Comparison of ENCODE assay signal across 28 cellular contexts in genomic region chr1:87941292-87941946, GRCh38.
DNase-seq lines count a peak whose midpoint lies in the region; FAIRE-seq and TF ChIP-seq lines count a peak whose summit lies in the region.
"Had no signal": no experiment of that assay in that cellular context is flagged by ENCODE, and none has a peak within 500 bp of the region (broad histone marks: within the 10 kb centered on the region; RNA-seq: fewer than 3 reads in every experiment).

No MANE protein-coding gene starts in this region.

- H3K56ac ChIP-seq in H9 (ENCODE audit: insufficient read length, low read depth, low read length) (no peak overlapping the region), H1 (replicated peaks; ENCODE audit: insufficient read length, low read depth, low read length) (no peak overlapping the region)

- no peaks in the 10 kb centered on the region for H4K20me1 ChIP-seq in H9 (ENCODE audit: control insufficient read depth, insufficient read depth, insufficient read length)
- H4K20me1 ChIP-seq in H1 (replicated peaks in 1 of 2; ENCODE audit: control insufficient read depth in 1 of 2, insufficient read depth in 2 of 2, low read length in 2 of 2), result no peaks in the 10 kb centered on the region

- H2BK5ac ChIP-seq in H9 (ENCODE audit: insufficient read length, low read length) (no peak overlapping the region), H1 (ENCODE audit: low read depth, low read length) (no peak overlapping the region)

- H2BK15ac ChIP-seq in H9 (ENCODE audit: low read depth, low read length) (no peak overlapping the region), H1 (ENCODE audit: low read length) (no peak overlapping the region)

- TF ChIP-seq CTCF in A673 (conservative IDR thresholded peaks at IDR 0.05; ENCODE audit: low read depth, low read length) (no peak), H9 (conservative IDR thresholded peaks at IDR 0.05) (no peak), H1 (IDR thresholded peaks at IDR 0.05; ENCODE audit: control extremely low read depth in 1 of 3, insufficient read depth in 1 of 3, low read depth in 1 of 3, low read length in 3 of 3) (no peak), thyroid gland (IDR thresholded peaks at IDR 0.05) (no peak)

- TF ChIP-seq EP300 in H1 (IDR thresholded peaks at IDR 0.05; ENCODE audit: borderline replicate concordance in 1 of 2, low read depth in 2 of 2, low read length in 2 of 2), result no peak

- H3K4me1 Mint-ChIP-seq in H9, result peaks cover 34 to 37% of the 10 kb centered on the region in 2 experiments
- H3K4me1 Mint-ChIP-seq: activated B cell treated with CpG ODN at 0.5 μM for 24 hours; activated CD8-positive, alpha-beta memory T cell treated with anti-CD3 and anti-CD28 coated beads, Interleukin-2, amount 10 ng/mL, durations not matched to agents 7 days and 5 days; CD8-positive, alpha-beta memory T cell; naive thymus-derived CD4-positive, alpha-beta T cell; stimulated activated naive CD8-positive, alpha-beta T cell treated with anti-CD3 and anti-CD28 coated beads, Interleukin-15, amount 100 ng/mL, for 72 hours had no signal

- H3K9ac ChIP-seq in H9 (ENCODE audit: extremely low read depth, insufficient read length, low read length), result no peak overlapping the region
- H3K9ac ChIP-seq in H1 (replicated peaks in 1 of 4; ENCODE audit: extremely low read depth in 1 of 4, low read depth in 3 of 4, low read length in 3 of 4), result no peak overlapping the region

- H3K4me2 ChIP-seq in H9 (ENCODE audit: insufficient read depth, insufficient read length, low read length) (no peak overlapping the region), H1 (ENCODE audit: insufficient read depth in 1 of 2, low read depth in 2 of 2, low read length in 2 of 2) (peak overlapping the region; percentile 20 to 31; a peak in 1 of 4 replicates)

- H2AK5ac ChIP-seq in H9 (ENCODE audit: insufficient read length, low read length) (no peak overlapping the region), H1 (ENCODE audit: low read depth, low read length) (no peak overlapping the region)

- H2AFZ ChIP-seq in H9 (ENCODE audit: low read length), result no peak overlapping the region
- H2AFZ ChIP-seq in H1 (ENCODE audit: low read length), result no peak overlapping the region

- no TSS peak for BruUV-seq in A673 (replicated peaks; lab: Mats Ljungman, UMichigan)

- no peaks in the 10 kb centered on the region for H3K9me3 Mint-ChIP-seq in H9
- H3K9me3 Mint-ChIP-seq: activated B cell treated with CpG ODN at 0.5 μM for 24 hours; activated T-cell treated with anti-CD3 and anti-CD28 coated beads, Interleukin-2, amount 50 U/mL, for 72 hours; CD8-positive, alpha-beta memory T cell; stimulated activated naive CD8-positive, alpha-beta T cell treated with anti-CD3 and anti-CD28 coated beads, Interleukin-15, amount 100 ng/mL, for 72 hours had no signal

- H3K4me3 Mint-ChIP-seq in H9, result no peak overlapping the region
- H3K4me3 Mint-ChIP-seq: activated B cell treated with CpG ODN at 0.5 μM for 24 hours; activated CD8-positive, alpha-beta memory T cell treated with anti-CD3 and anti-CD28 coated beads, Interleukin-2, amount 10 ng/mL, durations not matched to agents 7 days and 5 days; activated T-cell treated with anti-CD3 and anti-CD28 coated beads, Interleukin-2, amount 50 U/mL, for 72 hours; CD8-positive, alpha-beta memory T cell; naive thymus-derived CD4-positive, alpha-beta T cell; stimulated activated naive CD8-positive, alpha-beta T cell treated with anti-CD3 and anti-CD28 coated beads, Interleukin-15, amount 100 ng/mL, for 72 hours had no signal

- no peak overlapping the region for H3K18ac ChIP-seq in H9 (ENCODE audit: insufficient read length, low read depth, low read length)
- no peak overlapping the region for H3K18ac ChIP-seq in H1 (ENCODE audit: extremely low read depth, low read length)

- intact Hi-C loops in A673 (cut with micrococcal nuclease; ENCODE audit: unreplicated experiment) (no loop called here), thyroid gland (cut with DNase I) (no loop called here)

- H2BK20ac ChIP-seq in H9 (ENCODE audit: low read depth, low read length, poor library complexity, severe bottlenecking) (no peak overlapping the region), H1 (ENCODE audit: low read length) (0 out of 2 replicates have a peak overlapping the region, but pooled peaks have one; percentile 9)

- H3K14ac ChIP-seq in H9 (ENCODE audit: insufficient read depth, low read length) (no peak overlapping the region), H1 (ENCODE audit: insufficient read length) (no peak overlapping the region)

- no peaks in the 10 kb centered on the region for H3K79me1 ChIP-seq in H9 (ENCODE audit: insufficient read depth, low read depth, low read length, poor library complexity, severe bottlenecking)
- no peaks in the 10 kb centered on the region for H3K79me1 ChIP-seq in H1 (ENCODE audit: low read depth, low read length)

- H3K4me1 ChIP-seq in A673 (ENCODE audit: insufficient read depth, low read length, poor library complexity, severe bottlenecking) (peaks cover 25% of the 10 kb centered on the region), H9 (ENCODE audit: insufficient read depth, low read length) (no peaks in the 10 kb centered on the region; the same call in 1 of the 2 replicates), H1 (replicated peaks in 1 of 4; ENCODE audit: control insufficient read depth in 3 of 4, insufficient read depth in 4 of 4, low read length in 3 of 4) (peaks cover 0 to 6% (median 4%) of the 10 kb centered on the region in 4 experiments; a peak in 4 of 7 replicates), thyroid gland (no peaks in the 10 kb centered on the region)
- H3K4me1 ChIP-seq: BE2C, body of pancreas, Peyer's patch had no signal

- CTCF ChIA-PET in A673 (lab: Charles Lee), result interaction anchor here (1.0 kb wide), 1 partner anchor 12 kb away, joined by 3 read pairs; no protein-coding TSS in a partner anchor
- CTCF ChIA-PET in H1 (lab: Charles Lee; ENCODE audit: partially characterized antibody), result interaction anchor here (0.7 to 2.5 kb wide), 2 partner anchors 9 to 13 kb away, joined by 3 to 12 read pairs; no protein-coding TSS in a partner anchor

- no peaks in the 10 kb centered on the region for H3K79me2 ChIP-seq in H9 (ENCODE audit: insufficient read depth, low read length)
- no peaks in the 10 kb centered on the region for H3K79me2 ChIP-seq in H1 (ENCODE audit: control insufficient read depth in 1 of 2, insufficient read depth in 2 of 2, low read length in 2 of 2)

- H3K27ac ChIP-seq in A673 (ENCODE audit: low read depth, low read length, poor library complexity, severe bottlenecking) (no peak overlapping the region), H9 (ENCODE audit: insufficient read length, low read depth, low read length) (no peak overlapping the region), H1 (ENCODE audit: low read depth, low read length) (no peak overlapping the region), thyroid gland (no peak overlapping the region)
- H3K27ac ChIP-seq: body of pancreas, Peyer's patch, skin epidermis had no signal

- H3K36me3 ChIP-seq in A673 (ENCODE audit: insufficient read depth, low read length, poor library complexity, severe bottlenecking), result no peaks in the 10 kb centered on the region
- H3K36me3 ChIP-seq in H1 (ENCODE audit: control insufficient read depth in 2 of 4, insufficient read depth in 4 of 4, low read length in 3 of 4), result no peaks in the 10 kb centered on the region
- H3K36me3 ChIP-seq in thyroid gland, result no peaks in the 10 kb centered on the region
- H3K36me3 ChIP-seq: BE2C, Peyer's patch had no signal

- TF ChIP-seq POLR2A in H1 (IDR thresholded peaks at IDR 0.05; ENCODE audit: control extremely low read depth in 1 of 2, low read depth in 2 of 2, low read length in 2 of 2) (no peak), thyroid gland (IDR thresholded peaks at IDR 0.05) (no peak)

- H3K9me3 ChIP-seq in A673 (ENCODE audit: low read depth, low read length, poor library complexity, severe bottlenecking), result no peaks in the 10 kb centered on the region
- H3K9me3 ChIP-seq in H9 (ENCODE audit: control insufficient read depth, low read depth, low read length), result no peaks in the 10 kb centered on the region
- H3K9me3 ChIP-seq in H1 (ENCODE audit: insufficient read depth in 2 of 2, low read depth in 1 of 2, low read length in 1 of 2), result no peaks in the 10 kb centered on the region
- no peaks in the 10 kb centered on the region for H3K9me3 ChIP-seq in thyroid gland
- H3K9me3 ChIP-seq: BE2C, body of pancreas, Peyer's patch had no signal

- no peak overlapping the region for H3T11ph ChIP-seq in H9 (ENCODE audit: low read length)

- no peaks in the 10 kb centered on the region for H3K23me2 ChIP-seq in H9 (ENCODE audit: insufficient read length, low read depth, low read length, poor library complexity, severe bottlenecking)
- no peaks in the 10 kb centered on the region; the same call in 1 of the 2 replicates for H3K23me2 ChIP-seq in H1 (ENCODE audit: low read depth, low read length)

- H2BK12ac ChIP-seq in H9 (ENCODE audit: insufficient read length, low read depth, low read length) (no peak overlapping the region), H1 (ENCODE audit: low read depth, low read length) (no peak overlapping the region)

- TF ChIP-seq RAD21 in H1 (IDR thresholded peaks at IDR 0.05 in 1 of 2, conservative IDR thresholded peaks at IDR 0.05 in 1 of 2; ENCODE audit: low read depth in 2 of 2, low read length in 2 of 2), result no peak

- H3K27me3 Mint-ChIP-seq in H9 (ENCODE audit: low read depth), result peaks cover 4% of the 10 kb centered on the region; the same call in 1 of the 2 replicates
- H3K27me3 Mint-ChIP-seq: activated B cell treated with CpG ODN at 0.5 μM for 24 hours; stimulated activated naive CD8-positive, alpha-beta T cell treated with anti-CD3 and anti-CD28 coated beads, Interleukin-15, amount 100 ng/mL, for 72 hours had no signal

- no CpG with 5 or more reads among the region's 1 CpG for WGBS in H9 (ENCODE audit: extremely low coverage, insufficient read length, low lambda C conversion rate)
- WGBS in H1 (ENCODE audit: extremely low coverage in 1 of 2, insufficient coverage in 1 of 2, insufficient read length in 1 of 2, insufficient replicate concordance in 2 of 2, low coverage in 1 of 2, low lambda C conversion rate in 2 of 2, missing lambda C conversion rate in 1 of 2), 2 experiments, result 5% methylated on average over 1 of the region's 1 CpG; no CpG with 5 or more reads in 1 of the 2 experiments
- WGBS in thyroid gland, 2 donors, result 0% methylated on average over 1 of the region's 1 CpG

- peak; percentile 62 for FAIRE-seq in H1 (lab: Jason Lieb, UNC)
- FAIRE-seq: G401.6 had no signal

- H3K4ac ChIP-seq in H9 (ENCODE audit: low read depth, low read length), result no peak overlapping the region
- H3K4ac ChIP-seq in H1 (replicated peaks; ENCODE audit: insufficient read length, low read depth, low read length), result no peak overlapping the region

- H4K91ac ChIP-seq in H9 (ENCODE audit: insufficient read length, low read depth, low read length), result no peak overlapping the region
- H4K91ac ChIP-seq in H1 (replicated peaks; ENCODE audit: insufficient read length, low read length), result no peak overlapping the region

- H2BK120ac ChIP-seq in H9 (ENCODE audit: low read depth, low read length, poor library complexity, severe bottlenecking), result no peak overlapping the region
- H2BK120ac ChIP-seq in H1 (replicated peaks; ENCODE audit: low read depth, low read length), result no peak overlapping the region

- peaks cover 0 to 5% (median 0%) of the 10 kb centered on the region in 3 experiments; a peak in 3 of 7 replicates for H3K36me3 Mint-ChIP-seq in H9 (ENCODE audit: insufficient read depth in 1 of 3, low read depth in 3 of 3)
- H3K36me3 Mint-ChIP-seq: activated CD8-positive, alpha-beta memory T cell treated with anti-CD3 and anti-CD28 coated beads, Interleukin-2, amount 10 ng/mL, durations not matched to agents 7 days and 5 days; CD8-positive, alpha-beta memory T cell; naive thymus-derived CD4-positive, alpha-beta T cell had no signal

- H3K4me3 ChIP-seq in A673 (ENCODE audit: low read depth, low read length, poor library complexity, severe bottlenecking) (no peak overlapping the region), H1 (ENCODE audit: extremely low read depth in 1 of 4, insufficient read depth in 2 of 4, low read depth in 3 of 4, low read length in 4 of 4) (no peak overlapping the region; a peak in 1 of 8 replicates), thyroid gland (replicated peaks in 1 of 3) (no peak overlapping the region)
- H3K4me3 ChIP-seq: body of pancreas, Peyer's patch, skin epidermis had no signal

- no peak overlapping the region for H4K8ac ChIP-seq in H9 (replicated peaks; ENCODE audit: insufficient read length, low read depth, low read length)
- H4K8ac ChIP-seq in H1 (ENCODE audit: extremely low read depth, insufficient read depth, low read length), result no peak overlapping the region

- peak overlapping the region in 2 of 3 experiments; percentile 3 to 38; a peak in 1 of 7 replicates for H3K27ac Mint-ChIP-seq in H9
- H3K27ac Mint-ChIP-seq: activated B cell treated with CpG ODN at 0.5 μM for 24 hours; activated CD8-positive, alpha-beta memory T cell treated with anti-CD3 and anti-CD28 coated beads, Interleukin-2, amount 10 ng/mL, durations not matched to agents 7 days and 5 days; activated T-cell treated with anti-CD3 and anti-CD28 coated beads, Interleukin-2, amount 50 U/mL, for 72 hours; CD8-positive, alpha-beta memory T cell; naive thymus-derived CD4-positive, alpha-beta T cell had no signal

- no peak overlapping the region for H4K5ac ChIP-seq in H9 (ENCODE audit: insufficient read length, low read depth, low read length)
- no peak overlapping the region for H4K5ac ChIP-seq in H1 (ENCODE audit: insufficient read length, low read depth, low read length)

- POLR2A ChIA-PET in A673 (lab: Charles Lee; ENCODE audit: low non-redundant PET), result no interaction called here
- POLR2A ChIA-PET in H1 (lab: Charles Lee; ENCODE audit: partially characterized antibody), result interaction anchor here (0.7 kb wide), 1 partner anchor 30 kb away, joined by 3 read pairs; no protein-coding TSS in a partner anchor

- H3K27me3 ChIP-seq in A673 (replicated peaks; ENCODE audit: insufficient read depth, low read depth, low read length, poor library complexity), result no peaks in the 10 kb centered on the region
- H3K27me3 ChIP-seq in H9 (ENCODE audit: insufficient read depth, low read length), result no peaks in the 10 kb centered on the region
- no peaks in the 10 kb centered on the region for H3K27me3 ChIP-seq in H1 (replicated peaks in 1 of 4; ENCODE audit: control insufficient read depth in 3 of 4, extremely low read depth in 1 of 4, insufficient read depth in 3 of 4, low read length in 3 of 4)
- H3K27me3 ChIP-seq in thyroid gland, result no peaks in the 10 kb centered on the region
- H3K27me3 ChIP-seq: BE2C, body of pancreas, Peyer's patch had no signal

- H3K23ac ChIP-seq in H9 (ENCODE audit: insufficient read length, low read depth, low read length), result no peak overlapping the region
- no peak overlapping the region for H3K23ac ChIP-seq in H1 (ENCODE audit: insufficient read length)

- DNase-seq in A673 (ENCODE audit: low spot score), result peak; percentile 75
- no peak for DNase-seq in H9
- DNase-seq in H1 (ENCODE audit: low read depth in 1 of 2, low spot score in 2 of 2), result no peak
- DNase-seq in left kidney (ENCODE audit: low read depth, low spot score), result peak; percentile 39
- DNase-seq in islet precursor cell, result no peak
- DNase-seq in anterior cingulate cortex (lab: John Stamatoyannopoulos, UW), result no peak
- no peak for DNase-seq in activated CD4-positive, alpha-beta T cell treated with anti-CD3 and anti-CD28 coated beads, Interleukin-2, amount 50 U/mL, for 4 hours
- no peak for DNase-seq in thyroid gland
- DNase-seq: activated B cell treated with CpG ODN at 0.5 μM for 24 hours; activated CD4-positive, alpha-beta T cell treated with anti-CD3 and anti-CD28 coated beads, Interleukin-2, amount 50 U/mL, for 1 hour; activated CD8-positive, alpha-beta memory T cell treated with anti-CD3 and anti-CD28 coated beads, Interleukin-2, amount 10 ng/mL, durations not matched to agents 7 days and 5 days; activated naive CD4-positive, alpha-beta T cell; activated T-cell treated with anti-CD3 and anti-CD28 coated beads, Interleukin-2, amount 50 U/mL, for 72 hours; BE2C; CD8-positive, alpha-beta memory T cell; cerebellar nuclear complex; DMS 273 treated with DMSO at 0.1 percent for 48 hours; HCEC 1CT; midbrain; naive thymus-derived CD4-positive, alpha-beta T cell; NCI-H2171 treated with DMSO at 0.1 percent for 48 hours; NCI-H526; SIG-M5; stimulated activated naive CD8-positive, alpha-beta T cell treated with anti-CD3 and anti-CD28 coated beads, Interleukin-15, amount 100 ng/mL, for 72 hours had no signal

Comparison
In these comparisons a context has a peak if more than half of its experiments do, and no peak if none do; other contexts are left out.
1. DNase-seq: peak in A673 (single experiment) and left kidney (single experiment); none in H9 (single experiment), H1 (0 of 2), islet precursor cell (single experiment), anterior cingulate cortex (0 of 58), activated CD4-positive, alpha-beta T cell treated with anti-CD3 and anti-CD28 coated beads, Interleukin-2, amount 50 U/mL, for 4 hours (0 of 2) and thyroid gland (0 of 2).